ENCODE assay signal across 8 cellular contexts in the genomic region with DNA sequence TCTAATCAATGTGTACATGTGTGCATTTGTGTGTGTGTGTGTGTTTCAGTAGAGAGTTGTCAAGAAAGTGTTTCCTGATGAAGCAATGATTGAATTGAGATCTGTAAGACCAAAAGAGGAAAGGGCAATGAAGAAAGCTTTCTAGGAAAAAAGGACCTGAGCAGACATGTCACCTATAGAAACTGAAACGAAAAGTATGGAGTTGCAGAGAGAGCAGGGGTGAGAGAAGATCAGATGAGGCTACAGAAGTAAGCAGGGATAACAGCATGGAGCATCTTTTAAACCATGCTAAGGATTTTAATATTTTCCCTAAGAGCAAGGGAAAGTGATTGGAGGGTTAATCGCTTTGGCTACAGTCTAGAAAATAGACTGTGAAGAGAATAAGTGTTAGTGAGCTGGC.
DNase-seq lines count a peak whose midpoint lies in the region; ATAC-seq lines count a peak whose summit lies in the region.
"Had no signal": no experiment of that assay in that cellular context is flagged by ENCODE, and none has a peak within 500 bp of the region (broad histone marks: within the 10 kb centered on the region; RNA-seq: fewer than 3 reads in every experiment).

No MANE protein-coding gene starts in this region.

- no peak overlapping the region for H3K27ac Mint-ChIP-seq in memory B cell
- H3K27ac Mint-ChIP-seq: CD4-positive, alpha-beta memory T cell had no signal

- no peaks in the 10 kb centered on the region for H3K27me3 Mint-ChIP-seq in memory B cell
- H3K27me3 Mint-ChIP-seq: CD4-positive, alpha-beta memory T cell had no signal

- H3K4me1 Mint-ChIP-seq in memory B cell = peaks cover 6% of the 10 kb centered on the region
- H3K4me1 Mint-ChIP-seq: CD4-positive, alpha-beta memory T cell had no signal

- DNase-seq in memory B cell (ENCODE audit: low spot score in 2 of 2) (no peak), NCI-H774 (lab: John Stamatoyannopoulos, UW) (no peak), NCI-H187 treated with DMSO at 0.1 percent for 48 hours (lab: John Stamatoyannopoulos, UW) (no peak)
- DNase-seq in stimulated activated naive CD8-positive, alpha-beta T cell treated with anti-CD3 and anti-CD28 coated beads, Interleukin-15, Interleukin-2, amounts not matched to agents 100 U/mL and 50 U/mL, for 24 hours = no peak
- DNase-seq: CD4-positive, alpha-beta memory T cell had no signal

- ATAC-seq in GM19025 (IDR thresholded peaks at IDR 0.05; ENCODE audit: low read depth, unreplicated experiment) = peak; percentile 53
- peak; percentile 65 for ATAC-seq in HG02571 (IDR thresholded peaks at IDR 0.05; ENCODE audit: unreplicated experiment)
- ATAC-seq in HG03521 (IDR thresholded peaks at IDR 0.05; ENCODE audit: unreplicated experiment) = peak; percentile 48
- no peak for ATAC-seq in memory B cell (ENCODE audit: low read depth)
- ATAC-seq in stimulated activated naive CD8-positive, alpha-beta T cell treated with anti-CD3 and anti-CD28 coated beads, Interleukin-15, Interleukin-2, amounts not matched to agents 100 U/mL and 50 U/mL, for 24 hours = no peak

- no peaks in the 10 kb centered on the region for H3K9me3 Mint-ChIP-seq in memory B cell

- no peaks in the 10 kb centered on the region for H3K36me3 Mint-ChIP-seq in memory B cell
- H3K36me3 Mint-ChIP-seq: CD4-positive, alpha-beta memory T cell had no signal

- H3K4me3 Mint-ChIP-seq in memory B cell = peak overlapping the region; percentile 7
- H3K4me3 Mint-ChIP-seq: CD4-positive, alpha-beta memory T cell had no signal

Comparison
In these comparisons a context has a peak if more than half of its experiments do, and no peak if none do; other contexts are left out.
1. ATAC-seq: peak in GM19025 (single experiment), HG02571 (single experiment) and HG03521 (single experiment); none in memory B cell (single experiment) and stimulated activated naive CD8-positive, alpha-beta T cell treated with anti-CD3 and anti-CD28 coated beads, Interleukin-15, Interleukin-2, amounts not matched to agents 100 U/mL and 50 U/mL, for 24 hours (single experiment).